In the genomic region with DNA sequence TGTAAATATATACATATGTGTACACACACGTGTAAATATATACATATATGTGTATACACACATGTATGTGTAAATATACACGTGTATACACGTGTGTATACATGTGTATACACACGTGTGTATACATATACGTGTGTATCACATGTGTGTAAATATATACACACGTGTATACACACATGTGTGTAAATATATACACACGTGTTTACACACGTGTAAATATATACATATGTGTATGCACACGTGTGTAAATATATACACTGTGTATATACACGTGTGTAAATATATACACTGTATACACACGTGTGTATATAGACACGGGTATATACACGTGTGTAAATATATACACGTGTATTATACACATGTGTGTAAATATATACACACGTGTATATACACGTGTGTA, we compare ENCODE assay signal across 32 cellular contexts.
"Had no signal": no experiment of that assay in that cellular context is flagged by ENCODE, and none has a peak within 500 bp of the region (broad histone marks: within the 10 kb centered on the region; RNA-seq: fewer than 3 reads in every experiment).

No MANE protein-coding gene starts in this region.

- ATAC-seq: activated CD4-positive, CD25-positive, alpha-beta regulatory T cell treated with anti-CD3 and anti-CD28 coated beads, Interleukin-2, amount 50 U/mL, for 24 hours; activated T-cell treated with anti-CD3 and anti-CD28 coated beads, Interleukin-2, amount 50 U/mL, for 72 hours; activated T-helper 17 cell treated with anti-CD3 and anti-CD28 coated beads, Interleukin-2, amount 50 U/mL, for 72 hours; body of pancreas; PC-3; WTC11 had no signal

- H3K4me3 Mint-ChIP-seq: activated T-cell treated with anti-CD3 and anti-CD28 coated beads, Interleukin-2, amount 50 U/mL, for 72 hours; activated T-helper 17 cell treated with anti-CD3 and anti-CD28 coated beads, Interleukin-2, amount 50 U/mL, for 72 hours; T-helper 1 cell treated with Interleukin-12 subunit alpha and Interleukin-12 subunit beta and Interleukin-4 antibody, amounts not matched to agents 30 μg/mL and 1 μg/mL, for 36 hours; T-helper 2 cell treated with Interferon-gamma antibody and Interleukin-4, amounts not matched to agents 5 μg/mL and 100 μg/mL, for 36 hours; WTC11 had no signal

- H3K27me3 ChIP-seq: adrenal gland, body of pancreas, breast epithelium, Peyer's patch, SJSA1 had no signal

- H3K36me3 ChIP-seq: adrenal gland, breast epithelium, Peyer's patch, SJSA1 had no signal

- H3K9ac ChIP-seq: SK-N-SH had no signal

- FAIRE-seq: astrocyte, TTC549 had no signal

- H3K27ac ChIP-seq: adrenal gland, body of pancreas, breast epithelium, Peyer's patch, SJSA1 had no signal

- DNase-seq: activated CD4-positive, alpha-beta T cell treated with anti-CD3 and anti-CD28 coated beads for 48 hours; activated effector memory CD4-positive, alpha-beta T cell treated with anti-CD3 and anti-CD28 coated beads, Interleukin-2, amount 50 U/mL, for 16 hours; activated naive CD4-positive, alpha-beta T cell; activated naive CD4-positive, alpha-beta T cell treated with anti-CD3 and anti-CD28 coated beads, Interleukin-2, amount 50 U/mL, for 16 hours; activated T-cell treated with anti-CD3 and anti-CD28 coated beads, Interleukin-2, amount 50 U/mL, for 1 hour; activated T-cell treated with anti-CD3 and anti-CD28 coated beads, Interleukin-2, amount 50 U/mL, for 72 hours; adrenal gland; body of pancreas; Karpas-422; NCI-H1048; NCI-H1105 treated with DMSO at 0.1 percent for 48 hours; NCI-H1436; NCI-H1694; NCI-H1930; NCI-H345; NCI-H524 treated with DMSO at 0.1 percent for 48 hours; NCI-H748 treated with DMSO at 0.1 percent for 48 hours; NK-92 treated with Interleukin-12 subunit alpha and Interleukin-12 subunit beta, amount 100 ng/mL, for 24 hours; PC-3; Peyer's patch; RPMI8226; SHP77 treated with DMSO at 0.1 percent for 48 hours; SK-N-SH had no signal

- H3K27me3 Mint-ChIP-seq: activated T-helper 17 cell treated with anti-CD3 and anti-CD28 coated beads, Interleukin-2, amount 50 U/mL, for 72 hours had no signal

- H3K27ac Mint-ChIP-seq: activated T-cell treated with anti-CD3 and anti-CD28 coated beads, Interleukin-2, amount 50 U/mL, for 72 hours; activated T-helper 17 cell treated with anti-CD3 and anti-CD28 coated beads, Interleukin-2, amount 50 U/mL, for 72 hours; T-helper 1 cell treated with Interleukin-12 subunit alpha and Interleukin-12 subunit beta and Interleukin-4 antibody, amounts not matched to agents 30 μg/mL and 1 μg/mL, for 36 hours; T-helper 2 cell treated with Interferon-gamma antibody and Interleukin-4, amounts not matched to agents 5 μg/mL and 100 μg/mL, for 36 hours; WTC11 had no signal

- H3K9me3 ChIP-seq: body of pancreas, SJSA1 had no signal

- H3K4me3 ChIP-seq: adrenal gland, body of pancreas, breast epithelium, Peyer's patch, SJSA1 had no signal

- H3K4me1 ChIP-seq: adrenal gland, body of pancreas, breast epithelium, Peyer's patch, SJSA1 had no signal
